Comparison of ENCODE assay signal across 10 cellular contexts in genomic region chr11:120511804-120512726, GRCh38. TPM values are rescaled to one million over a fixed set of nuclear protein-coding genes. Genes with fewer than 3 reads are reported as not detected.
DNase-seq lines count a peak whose midpoint lies in the region; ATAC-seq and TF ChIP-seq lines count a peak whose summit lies in the region.
"Had no signal": no experiment of that assay in that cellular context is flagged by ENCODE, and none has a peak within 500 bp of the region (broad histone marks: within the 10 kb centered on the region; RNA-seq: fewer than 3 reads in every experiment).

No MANE protein-coding gene starts in this region.

- no peak overlapping the region for H3K27ac ChIP-seq in thymus (ENCODE audit: low read depth)
- H3K27ac ChIP-seq: left lung had no signal

- peak overlapping the region; percentile 4 for H3K4me3 Mint-ChIP-seq in activated T-cell treated with anti-CD3 and anti-CD28 coated beads, Interleukin-2, amount 50 U/mL, for 4 hours
- peak overlapping the region; percentile 61 for H3K4me3 Mint-ChIP-seq in WTC11
- no peak overlapping the region for H3K4me3 Mint-ChIP-seq in activated CD4-positive, alpha-beta T cell treated with anti-CD3 and anti-CD28 coated beads, Interleukin-2, amount 10 ng/mL, durations not matched to agents 7 days and 5 days

- CTCF ChIA-PET in WTC11 (lab: Charles Lee) = interaction anchor here (0.6 to 4.3 kb wide), 50 partner anchors 11 to 443 kb away, joined by 3 to 34 read pairs (median 4); no protein-coding TSS in a partner anchor
- CTCF ChIA-PET in activated CD4-positive, alpha-beta T cell treated with anti-CD3 and anti-CD28 coated beads, Interleukin-2, amount 10 ng/mL, durations not matched to agents 7 days and 5 days (lab: Charles Lee) = interaction anchor here (0.5 to 2.4 kb wide), 3 partner anchors 30 to 174 kb away, joined by 3 to 11 read pairs (median 4); no protein-coding TSS in a partner anchor

- no peaks in the 10 kb centered on the region for H3K9me3 ChIP-seq in thymus (ENCODE audit: control insufficient read depth)
- H3K9me3 ChIP-seq: left lung had no signal

- peaks cover 79% of the 10 kb centered on the region for H3K27me3 Mint-ChIP-seq in activated T-cell treated with anti-CD3 and anti-CD28 coated beads, Interleukin-2, amount 50 U/mL, for 4 hours (ENCODE audit: low read depth)
- peaks cover 25% of the 10 kb centered on the region for H3K27me3 Mint-ChIP-seq in WTC11 (ENCODE audit: low read depth)
- H3K27me3 Mint-ChIP-seq in activated CD4-positive, alpha-beta T cell treated with anti-CD3 and anti-CD28 coated beads, Interleukin-2, amount 10 ng/mL, durations not matched to agents 7 days and 5 days = peaks cover 52% of the 10 kb centered on the region

- 8% methylated on average over 73 of the region's 73 CpGs for WGBS in thymus

- peak overlapping the region; percentile 11 for H3K4me3 ChIP-seq in kidney epithelial cell (ENCODE audit: low read depth, low read length)
- H3K4me3 ChIP-seq in thymus (ENCODE audit: low read length) = peak overlapping the region; percentile 9

- POLR2A ChIA-PET in WTC11 (lab: Charles Lee) = no interaction called here
- POLR2A ChIA-PET in activated CD4-positive, alpha-beta T cell treated with anti-CD3 and anti-CD28 coated beads, Interleukin-2, amount 10 ng/mL, durations not matched to agents 7 days and 5 days (lab: Charles Lee) = no interaction called here

- no peaks in the 10 kb centered on the region for H3K9me3 Mint-ChIP-seq in activated T-cell treated with anti-CD3 and anti-CD28 coated beads, Interleukin-2, amount 50 U/mL, for 4 hours
- H3K9me3 Mint-ChIP-seq in WTC11 = no peaks in the 10 kb centered on the region
- no peaks in the 10 kb centered on the region for H3K9me3 Mint-ChIP-seq in activated CD4-positive, alpha-beta T cell treated with anti-CD3 and anti-CD28 coated beads, Interleukin-2, amount 10 ng/mL, durations not matched to agents 7 days and 5 days

- H3K27me3 ChIP-seq in kidney epithelial cell (ENCODE audit: control insufficient read depth, insufficient read depth, low read length) = peaks cover 31% of the 10 kb centered on the region
- H3K27me3 ChIP-seq in thymus (ENCODE audit: control insufficient read depth, insufficient read depth) = peaks cover 28% of the 10 kb centered on the region

- H3K36me3 Mint-ChIP-seq in activated T-cell treated with anti-CD3 and anti-CD28 coated beads, Interleukin-2, amount 50 U/mL, for 4 hours (ENCODE audit: insufficient read depth) = no peaks in the 10 kb centered on the region
- no peaks in the 10 kb centered on the region for H3K36me3 Mint-ChIP-seq in WTC11
- H3K36me3 Mint-ChIP-seq in activated CD4-positive, alpha-beta T cell treated with anti-CD3 and anti-CD28 coated beads, Interleukin-2, amount 10 ng/mL, durations not matched to agents 7 days and 5 days (ENCODE audit: low read depth) = no peaks in the 10 kb centered on the region

- no peak for ATAC-seq in activated T-cell treated with anti-CD3 and anti-CD28 coated beads, Interleukin-2, amount 50 U/mL, for 4 hours
- no peak for ATAC-seq in WTC11

- in situ Hi-C loops in ACHN (cut with HindIII; ENCODE audit: low pct_ligation_motif_present, low pct_unique_long_range_greater_than_20kb, low sequenced_read_pairs) = no loop called here

- DNase-seq in activated T-cell treated with anti-CD3 and anti-CD28 coated beads, Interleukin-2, amount 50 U/mL, for 4 hours = no peak
- no peak for DNase-seq in activated T-cell treated with anti-CD3 and anti-CD28 coated beads, Interleukin-2, amount 50 U/mL, for 1 hour
- DNase-seq in WTC11 (ENCODE audit: low spot score) (peak; percentile 45), kidney epithelial cell (ENCODE audit: low read depth) (no peak), NCI-H1436 treated with DMSO at 0.1 percent for 48 hours (lab: John Stamatoyannopoulos, UW) (no peak), ACHN (no peak)
- DNase-seq in activated CD4-positive, alpha-beta T cell treated with anti-CD3 and anti-CD28 coated beads, Interleukin-2, amount 10 ng/mL, durations not matched to agents 7 days and 5 days = no peak
- DNase-seq: cerebellar nuclear complex had no signal

- H3K36me3 ChIP-seq in kidney epithelial cell (ENCODE audit: control insufficient read depth, insufficient read depth, low read length) (no peaks in the 10 kb centered on the region), thymus (ENCODE audit: control insufficient read depth, insufficient read depth) (no peaks in the 10 kb centered on the region)
- H3K36me3 ChIP-seq: left lung had no signal

- TF ChIP-seq CTCF in WTC11 (IDR thresholded peaks at IDR 0.05) (no peak), kidney epithelial cell (IDR thresholded peaks at IDR 0.05; ENCODE audit: insufficient read depth, low read length, poor library complexity, severe bottlenecking) (no peak)

- H3K4me1 ChIP-seq in thymus (ENCODE audit: control insufficient read depth, insufficient read depth, low read length) = no peaks in the 10 kb centered on the region
- H3K4me1 ChIP-seq: left lung had no signal

- H3K27ac Mint-ChIP-seq in WTC11 = no peak overlapping the region
- no peak overlapping the region for H3K27ac Mint-ChIP-seq in activated CD4-positive, alpha-beta T cell treated with anti-CD3 and anti-CD28 coated beads, Interleukin-2, amount 10 ng/mL, durations not matched to agents 7 days and 5 days

- no peaks in the 10 kb centered on the region for H3K4me1 Mint-ChIP-seq in activated T-cell treated with anti-CD3 and anti-CD28 coated beads, Interleukin-2, amount 50 U/mL, for 4 hours (ENCODE audit: low read depth)
- H3K4me1 Mint-ChIP-seq in WTC11 = peaks cover 18% of the 10 kb centered on the region
- peaks cover 1% of the 10 kb centered on the region for H3K4me1 Mint-ChIP-seq in activated CD4-positive, alpha-beta T cell treated with anti-CD3 and anti-CD28 coated beads, Interleukin-2, amount 10 ng/mL, durations not matched to agents 7 days and 5 days

TF ChIP-seq in WTC11, 78 proteins besides CTCF, POLR2A, EP300 and RAD21:
- TF ChIP-seq ZNF425 (CRISPR knock-in tag; conservative IDR thresholded peaks at IDR 0.05) (no peak), TEAD1 (CRISPR knock-in tag; IDR thresholded peaks at IDR 0.05) (no peak), ZNF263 (CRISPR knock-in tag; IDR thresholded peaks at IDR 0.05; ENCODE audit: low read depth) (peak; percentile 90), ZNF121 (CRISPR knock-in tag; IDR thresholded peaks at IDR 0.05) (no peak)

RNA-seq across cellular contexts. Expression of gene GRIK4, which starts 0.5 kb away (rescaled TPM):
- total RNA-seq in activated T-cell treated with anti-CD3 and anti-CD28 coated beads, Interleukin-2, amount 50 U/mL, for 4 hours = under 1 TPM; 0.05 to 0.30 (median 0.11) TPM
- total RNA-seq in WTC11 (2021) = 2.9 to 3.6 TPM (median 3.3 TPM) in 3 replicates
- total RNA-seq in kidney epithelial cell = 0.14 and 0.17 TPM in 2 replicates
- polyA plus RNA-seq in thymus = 0.11 TPM
- not detected for total RNA-seq in activated CD4-positive, alpha-beta T cell treated with anti-CD3 and anti-CD28 coated beads, Interleukin-2, amount 10 ng/mL, durations not matched to agents 7 days and 5 days
